Comparison of ENCODE assay signal across 10 cellular contexts in the genomic region with DNA sequence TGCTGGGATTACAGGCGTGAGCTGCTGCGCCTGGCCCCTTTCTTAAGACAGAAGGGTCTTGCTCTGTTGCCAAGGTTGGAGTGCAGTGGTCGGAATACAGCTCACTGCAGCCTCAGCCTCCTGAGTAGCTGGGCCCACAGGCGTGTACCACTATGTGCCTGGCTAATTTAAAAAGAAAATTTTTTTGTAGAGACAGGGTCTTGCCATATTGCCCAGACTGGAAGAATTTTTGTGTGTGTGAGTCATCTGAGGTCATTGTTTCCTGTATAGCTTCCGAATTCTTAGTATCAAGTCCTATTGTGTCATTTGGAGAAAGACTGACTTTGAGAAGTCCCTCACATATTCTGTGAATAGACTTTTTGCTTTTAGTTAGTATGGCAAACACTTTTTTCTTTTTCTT. TPM values are rescaled to one million over a fixed set of nuclear protein-coding genes. Genes with fewer than 3 reads are reported as not detected.
DNase-seq lines count a peak whose midpoint lies in the region; ATAC-seq, FAIRE-seq and TF ChIP-seq lines count a peak whose summit lies in the region.
"Had no signal": no experiment of that assay in that cellular context is flagged by ENCODE, and none has a peak within 500 bp of the region (broad histone marks: within the 10 kb centered on the region; RNA-seq: fewer than 3 reads in every experiment).

No MANE protein-coding gene starts in this region.

- H3K4me3 ChIP-seq in ACC112 (ENCODE audit: low read depth, low read length) = 0 out of 2 replicates have a peak overlapping the region, but pooled peaks have one; percentile 35
- no peak overlapping the region for H3K4me3 ChIP-seq in foreskin fibroblast (ENCODE audit: low read depth in 1 of 2, low read length in 2 of 2)

- CTCF ChIA-PET in activated CD4-positive, alpha-beta memory T cell treated with anti-CD3 and anti-CD28 coated beads for 36 hours (lab: Charles Lee) = interaction anchor here (0.8 kb wide), 1 partner anchor 69 kb away, joined by 4 read pairs; a partner anchor contains a TSS

- ATAC-seq in GM21529 (IDR thresholded peaks at IDR 0.05; ENCODE audit: unreplicated experiment) (no peak), GM19397 (IDR thresholded peaks at IDR 0.05; ENCODE audit: unreplicated experiment) (no peak)

- peak overlapping the region; percentile 62 for H3K4me3 Mint-ChIP-seq in activated CD4-positive, alpha-beta memory T cell treated with anti-CD3 and anti-CD28 coated beads for 36 hours

- H3K27me3 Mint-ChIP-seq in activated CD4-positive, alpha-beta memory T cell treated with anti-CD3 and anti-CD28 coated beads for 36 hours = no peaks in the 10 kb centered on the region

- peaks cover 64% of the 10 kb centered on the region for H3K4me1 ChIP-seq in ACC112 (ENCODE audit: control insufficient read depth, insufficient read depth, low read length, unreplicated experiment)

- no peak for TF ChIP-seq POLR2A in GM12891 (IDR thresholded peaks at IDR 0.05; ENCODE audit: low read depth, low read length)

- H3K79me2 ChIP-seq in ACC112 (ENCODE audit: control insufficient read depth, insufficient read depth, low read length, unreplicated experiment) = peaks cover 83% of the 10 kb centered on the region

- POLR2A ChIA-PET in activated CD4-positive, alpha-beta memory T cell treated with anti-CD3 and anti-CD28 coated beads for 36 hours (lab: Charles Lee) = interaction anchor here (0.8 to 2.1 kb wide), 4 partner anchors 9 to 768 kb away, joined by 3 to 7 read pairs (median 3); a partner anchor contains a TSS

- FAIRE-seq in GM12891 (lab: Jason Lieb, UNC) = no peak

- peaks cover 68% of the 10 kb centered on the region for H3K4me1 Mint-ChIP-seq in activated CD4-positive, alpha-beta memory T cell treated with anti-CD3 and anti-CD28 coated beads for 36 hours (ENCODE audit: low read depth)

- TF ChIP-seq CTCF in foreskin fibroblast (IDR thresholded peaks at IDR 0.05; ENCODE audit: low read depth, low read length) = no peak

- H2AFZ ChIP-seq in ACC112 (ENCODE audit: low read length, unreplicated experiment) = no peak overlapping the region
- H2AFZ ChIP-seq: parathyroid adenoma had no signal

- intact Hi-C loops in activated CD4-positive, alpha-beta memory T cell treated with anti-CD3 and anti-CD28 coated beads for 36 hours (cut with micrococcal nuclease) = loop anchor here (1.0 kb wide), 2 partner anchors 16 to 20 kb away; no protein-coding TSS in a partner anchor

- H3K27ac Mint-ChIP-seq in activated CD4-positive, alpha-beta memory T cell treated with anti-CD3 and anti-CD28 coated beads for 36 hours = peak overlapping the region; percentile 81

- peak; percentile 87 for DNase-seq in HT1080 (ENCODE audit: low read depth)
- DNase-seq in activated CD4-positive, alpha-beta memory T cell treated with anti-CD3 and anti-CD28 coated beads for 36 hours = no peak
- peak; percentile 30 to 54 for DNase-seq in foreskin fibroblast
- DNase-seq in AG08396 (ENCODE audit: low spot score) = no peak
- DNase-seq in GM12891 (ENCODE audit: insufficient read length, low spot score) = no peak
- DNase-seq: NCI-H1092 treated with DMSO at 0.1 percent for 48 hours had no signal

- H3K36me3 Mint-ChIP-seq in activated CD4-positive, alpha-beta memory T cell treated with anti-CD3 and anti-CD28 coated beads for 36 hours = peaks cover 31% of the 10 kb centered on the region

- no peaks in the 10 kb centered on the region for H3K27me3 ChIP-seq in ACC112 (ENCODE audit: insufficient read depth, low read length)

- H3K36me3 ChIP-seq in ACC112 (ENCODE audit: insufficient read depth, low read length) = no peaks in the 10 kb centered on the region

- peak overlapping the region; percentile 66 for H3K27ac ChIP-seq in ACC112 (ENCODE audit: low read depth, low read length)
- H3K27ac ChIP-seq: parathyroid adenoma had no signal

- no peaks in the 10 kb centered on the region for H3K9me3 Mint-ChIP-seq in activated CD4-positive, alpha-beta memory T cell treated with anti-CD3 and anti-CD28 coated beads for 36 hours

TF ChIP-seq in GM12891, 5 proteins besides CTCF, POLR2A, EP300 and RAD21:
- TF ChIP-seq POLR2AphosphoS5 (IDR thresholded peaks at IDR 0.05; ENCODE audit: low read depth, low read length) (no peak), TAF1 (IDR thresholded peaks at IDR 0.05; ENCODE audit: low read depth, low read length) (no peak), PAX5 (IDR thresholded peaks at IDR 0.05; ENCODE audit: insufficient read depth, low read length, severe bottlenecking) (no peak), POU2F2 (IDR thresholded peaks at IDR 0.05; ENCODE audit: low read depth, low read length) (no peak), SPI1 (IDR thresholded peaks at IDR 0.05; ENCODE audit: low read depth, low read length) (no peak)
TF ChIP-seq in GM12891: peak in this region for 0.

RNA-seq across cellular contexts. Expression of a gene that starts 4.7 kb away (rescaled TPM):
- 158 and 175 TPM in 2 replicates for total RNA-seq in HT1080 (2014; rRNA removed; shearing (Covaris generic))
- 155 and 159 TPM in 2 replicates for polyA plus RNA-seq in HT1080 (2015; cell fraction: cytosol; rRNA removed)
- polyA plus RNA-seq in HT1080 (2015; cell fraction: nucleus; rRNA removed) = 67.2 and 68.4 TPM in 2 replicates
- 100 to 1,000 TPM; 185 to 191 TPM for total RNA-seq in activated CD4-positive, alpha-beta memory T cell treated with anti-CD3 and anti-CD28 coated beads for 36 hours
- 102 TPM for polyA plus RNA-seq in GM12891 (2012; ENCODE audit: low read depth, missing spikeins)

RNA-seq across cellular contexts. Expression of a gene that starts 19.4 kb away (rescaled TPM):
- 9.7 and 12.8 TPM in 2 replicates for total RNA-seq in HT1080 (2014; rRNA removed; shearing (Covaris generic))
- 8.7 and 15.1 TPM in 2 replicates for polyA plus RNA-seq in HT1080 (2015; cell fraction: cytosol; rRNA removed)
- 13.2 TPM in 2 replicates for polyA plus RNA-seq in HT1080 (2015; cell fraction: nucleus; rRNA removed)
- 10 to 100 TPM; 12.0 to 13.6 TPM for total RNA-seq in activated CD4-positive, alpha-beta memory T cell treated with anti-CD3 and anti-CD28 coated beads for 36 hours
- polyA plus RNA-seq in GM12891 (2012; ENCODE audit: low read depth, missing spikeins) = 12.0 TPM

Comparison
In these comparisons a context has a peak if more than half of its experiments do, and no peak if none do; other contexts are left out.
1. DNase-seq: peak in HT1080 (single experiment) and foreskin fibroblast (2 of 2); none in activated CD4-positive, alpha-beta memory T cell treated with anti-CD3 and anti-CD28 coated beads for 36 hours (single experiment), AG08396 (single experiment) and GM12891 (single experiment).